16 cellular contexts compared by ENCODE assay signal in genomic region chr22:48510599-48510998, GRCh38.
A peak's percentile ranks its signal among the peaks of the same experiment; 100 is the strongest.
DNase-seq lines count a peak whose midpoint lies in the region; ATAC-seq and TF ChIP-seq lines count a peak whose summit lies in the region.
"Had no signal": no experiment of that assay in that cellular context is flagged by ENCODE, and none has a peak within 500 bp of the region (broad histone marks: within the 10 kb centered on the region; RNA-seq: fewer than 3 reads in every experiment).

No MANE protein-coding gene starts in this region.

- intact Hi-C loops in CD8-positive, alpha-beta T cell (cut with DNase I, micrococcal nuclease): no loop called here

- ATAC-seq in HG02623 (IDR thresholded peaks at IDR 0.05; ENCODE audit: unreplicated experiment): no peak
- no peak for ATAC-seq in CD8-positive, alpha-beta T cell
- ATAC-seq: A549 had no signal

- no peak overlapping the region for H2BK5ac ChIP-seq in mesendoderm (ENCODE audit: low read length)

- H3K9me3 ChIP-seq in NT2/D1 (ENCODE audit: insufficient read depth, low read length) (no peaks in the 10 kb centered on the region), endodermal cell (ENCODE audit: control insufficient read depth, low read length) (no peaks in the 10 kb centered on the region)
- H3K9me3 ChIP-seq in CD8-positive, alpha-beta T cell (ENCODE audit: low read length): no peaks in the 10 kb centered on the region
- H3K9me3 ChIP-seq: A549, Caco-2, HAP-1 had no signal

- no peak overlapping the region for H2BK120ac ChIP-seq in mesendoderm (ENCODE audit: low read depth, low read length)

- H3K4me2 ChIP-seq in mesendoderm (ENCODE audit: low read length): no peak overlapping the region
- H3K4me2 ChIP-seq: A549 had no signal

- H4K8ac ChIP-seq in mesendoderm (ENCODE audit: low read depth, low read length): no peak overlapping the region

- DNase-seq in NT2/D1 (ENCODE audit: low read depth, low spot score): peak; percentile 52
- peak; percentile 67 for DNase-seq in endodermal cell
- no peak for DNase-seq in mesendoderm
- DNase-seq in CD8-positive, alpha-beta T cell: no peak
- DNase-seq in NCI-H1436 (lab: John Stamatoyannopoulos, UW): no peak
- DNase-seq: 8988T; C1 segment of cervical spinal cord; Caco-2; CD4-positive, alpha-beta memory T cell; DMS153; DND-41; GM23248; HFFc6 had no signal

- no peak overlapping the region for H4K5ac ChIP-seq in mesendoderm (ENCODE audit: low read length)

- H3K27me3 Mint-ChIP-seq in endodermal cell (ENCODE audit: insufficient read depth): no peaks in the 10 kb centered on the region
- no peaks in the 10 kb centered on the region for H3K27me3 Mint-ChIP-seq in CD8-positive, alpha-beta T cell (ENCODE audit: low read depth)

- no peaks in the 10 kb centered on the region for H3K36me3 Mint-ChIP-seq in endodermal cell (ENCODE audit: low read depth)
- no peaks in the 10 kb centered on the region for H3K36me3 Mint-ChIP-seq in CD8-positive, alpha-beta T cell
- H3K36me3 Mint-ChIP-seq: CD4-positive, alpha-beta memory T cell had no signal

- CTCF ChIA-PET in CD8-positive, alpha-beta T cell (lab: Charles Lee): no interaction called here

- 94% methylated on average over 2 of the region's 2 CpGs; no CpG with 5 or more reads in 1 of the 2 experiments for WGBS in endodermal cell (ENCODE audit: insufficient coverage in 1 of 2, insufficient read length in 1 of 2), 2 experiments
- no CpG with 5 or more reads among the region's 2 CpGs for WGBS in mesendoderm (ENCODE audit: extremely low coverage, insufficient coverage, low lambda C conversion rate)

- H3K27ac Mint-ChIP-seq in endodermal cell: no peak overlapping the region
- H3K27ac Mint-ChIP-seq in CD8-positive, alpha-beta T cell: no peak overlapping the region
- H3K27ac Mint-ChIP-seq: CD4-positive, alpha-beta memory T cell; HFFc6 had no signal

- H3K27ac ChIP-seq in endodermal cell (ENCODE audit: low read depth, low read length): no peak overlapping the region
- no peak overlapping the region for H3K27ac ChIP-seq in mesendoderm (ENCODE audit: low read depth, low read length)
- no peak overlapping the region for H3K27ac ChIP-seq in CD8-positive, alpha-beta T cell (ENCODE audit: low read depth, low read length)
- H3K27ac ChIP-seq: A549, GM23248 had no signal

- no peak overlapping the region for H3K18ac ChIP-seq in mesendoderm (ENCODE audit: low read length)

- no peaks in the 10 kb centered on the region for H3K9me3 Mint-ChIP-seq in endodermal cell
- H3K9me3 Mint-ChIP-seq in CD8-positive, alpha-beta T cell: no peaks in the 10 kb centered on the region

- H3K4me3 ChIP-seq in NT2/D1 (ENCODE audit: insufficient read length, low read depth) (no peak overlapping the region), endodermal cell (ENCODE audit: low read length) (no peak overlapping the region), mesendoderm (ENCODE audit: low read length) (no peak overlapping the region)
- H3K4me3 ChIP-seq in CD8-positive, alpha-beta T cell (ENCODE audit: low read depth, low read length): no peak overlapping the region
- H3K4me3 ChIP-seq: A549, GM23248, HAP-1 had no signal

- H3K4me1 ChIP-seq in NT2/D1 (ENCODE audit: insufficient read depth, insufficient read length) (peaks cover 6% of the 10 kb centered on the region), endodermal cell (ENCODE audit: control insufficient read depth, insufficient read depth, low read length) (no peaks in the 10 kb centered on the region), mesendoderm (ENCODE audit: control insufficient read depth, low read depth, low read length) (no peaks in the 10 kb centered on the region)
- no peaks in the 10 kb centered on the region for H3K4me1 ChIP-seq in CD8-positive, alpha-beta T cell (ENCODE audit: insufficient read depth, low read length)
- H3K4me1 ChIP-seq: A549, Caco-2, HAP-1 had no signal

- H3K79me1 ChIP-seq in mesendoderm (ENCODE audit: low read length): peaks cover 1% of the 10 kb centered on the region

- H3K27me3 ChIP-seq in NT2/D1 (ENCODE audit: insufficient read depth, insufficient read length) (no peaks in the 10 kb centered on the region), endodermal cell (ENCODE audit: control insufficient read depth, insufficient read depth, low read length, poor library complexity, severe bottlenecking) (no peaks in the 10 kb centered on the region), mesendoderm (ENCODE audit: insufficient read depth, low read length, poor library complexity) (no peaks in the 10 kb centered on the region)
- H3K27me3 ChIP-seq in CD8-positive, alpha-beta T cell (ENCODE audit: insufficient read depth, low read length): no peaks in the 10 kb centered on the region

- peaks cover 14% of the 10 kb centered on the region for H3K4me1 Mint-ChIP-seq in endodermal cell
- H3K4me1 Mint-ChIP-seq in CD8-positive, alpha-beta T cell (ENCODE audit: low read depth): no peaks in the 10 kb centered on the region
- H3K4me1 Mint-ChIP-seq: CD4-positive, alpha-beta memory T cell had no signal

- POLR2A ChIA-PET in CD8-positive, alpha-beta T cell (lab: Charles Lee): no interaction called here

- no peaks in the 10 kb centered on the region for H3K79me2 ChIP-seq in mesendoderm (ENCODE audit: control insufficient read depth, insufficient read depth, low read length)

- peaks cover 6% of the 10 kb centered on the region for H3K36me3 ChIP-seq in NT2/D1 (ENCODE audit: insufficient read depth, insufficient read length, low read length)
- no peaks in the 10 kb centered on the region for H3K36me3 ChIP-seq in endodermal cell (ENCODE audit: control insufficient read depth, insufficient read depth, low read length)
- H3K36me3 ChIP-seq in mesendoderm (ENCODE audit: control insufficient read depth, insufficient read depth, low read length): no peaks in the 10 kb centered on the region
- no peaks in the 10 kb centered on the region for H3K36me3 ChIP-seq in CD8-positive, alpha-beta T cell (ENCODE audit: insufficient read depth, low read length)
- H3K36me3 ChIP-seq: HAP-1 had no signal

- no peak overlapping the region for H2BK15ac ChIP-seq in mesendoderm (replicated peaks; ENCODE audit: low read depth)

- H3K56ac ChIP-seq in mesendoderm (ENCODE audit: low read length): peak overlapping the region; percentile 4

- no peak overlapping the region for H2AK5ac ChIP-seq in mesendoderm (ENCODE audit: low read length)

- H3K4ac ChIP-seq in mesendoderm (ENCODE audit: low read depth, low read length): no peak overlapping the region

- no peak overlapping the region for H3K23ac ChIP-seq in mesendoderm (ENCODE audit: low read length)

- H3K4me3 Mint-ChIP-seq in endodermal cell: no peak overlapping the region
- H3K4me3 Mint-ChIP-seq in CD8-positive, alpha-beta T cell: no peak overlapping the region
- H3K4me3 Mint-ChIP-seq: CD4-positive, alpha-beta memory T cell; HFFc6 had no signal

- TF ChIP-seq CTCF in endodermal cell (conservative IDR thresholded peaks at IDR 0.05): no peak
- no peak for TF ChIP-seq CTCF in CD8-positive, alpha-beta T cell (IDR thresholded peaks at IDR 0.05)

- H3K9ac ChIP-seq in NT2/D1 (ENCODE audit: insufficient read length, low read depth) (no peak overlapping the region), endodermal cell (ENCODE audit: extremely low read depth, low read length, poor library complexity, severe bottlenecking) (no peak overlapping the region), mesendoderm (ENCODE audit: low read length) (no peak overlapping the region)
- H3K9ac ChIP-seq: GM23248 had no signal

Comparison
In these comparisons a context has a peak if more than half of its experiments do, and no peak if none do; other contexts are left out.
1. DNase-seq: peak in NT2/D1 (single experiment) and endodermal cell (single experiment); none in mesendoderm (single experiment), CD8-positive, alpha-beta T cell (0 of 7) and NCI-H1436 (single experiment).